Comparison of ENCODE assay signal across 8 cellular contexts in the genomic region with DNA sequence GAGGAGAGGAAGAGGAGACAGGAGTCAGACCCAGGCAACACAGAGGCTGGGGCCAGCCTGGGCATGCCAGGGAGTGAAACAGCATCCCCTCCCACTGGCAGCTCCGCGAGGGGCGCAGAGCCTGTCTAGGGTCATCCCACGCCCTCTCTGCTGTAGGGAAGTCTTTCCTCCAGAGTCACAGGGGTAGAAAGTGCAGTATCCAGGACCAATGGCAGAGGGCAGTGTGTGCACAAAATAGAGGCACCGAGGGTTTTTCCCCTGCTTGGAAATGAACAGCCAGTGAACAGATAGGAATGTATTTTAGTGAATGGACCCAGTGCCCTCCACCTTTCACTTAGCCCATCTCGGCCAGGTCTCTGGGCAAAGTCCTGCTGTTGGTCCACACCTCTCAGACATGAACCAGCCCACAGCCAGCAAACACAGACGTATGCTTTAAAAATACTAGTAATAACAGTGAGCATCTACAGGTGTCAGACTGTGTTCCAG. TPM values are rescaled to one million over a fixed set of nuclear protein-coding genes. Genes with fewer than 3 reads are reported as not detected.
DNase-seq lines count a peak whose midpoint lies in the region; ATAC-seq and TF ChIP-seq lines count a peak whose summit lies in the region.

No MANE protein-coding gene starts in this region.

- no peak for TF ChIP-seq POLR2A in esophagus muscularis mucosa (IDR thresholded peaks at IDR 0.05; ENCODE audit: low read depth)

- H3K9me3 ChIP-seq in NT2/D1 (ENCODE audit: insufficient read depth, low read length) (no peaks in the 10 kb centered on the region), esophagus muscularis mucosa (no peaks in the 10 kb centered on the region)

- H3K9ac ChIP-seq in NT2/D1 (ENCODE audit: insufficient read length, low read depth), result no peak overlapping the region

- H3K36me3 ChIP-seq in NT2/D1 (ENCODE audit: insufficient read depth, insufficient read length, low read length), result no peaks in the 10 kb centered on the region
- H3K36me3 ChIP-seq in esophagus muscularis mucosa, result no peaks in the 10 kb centered on the region

- no peak overlapping the region for H3K27ac ChIP-seq in esophagus muscularis mucosa (replicated peaks in 1 of 4)

- no peak overlapping the region for H3K4me3 Mint-ChIP-seq in naive B cell
- H3K4me3 Mint-ChIP-seq in stimulated activated naive B cell treated with anti-CD40 and anti-IgM and Interleukin-4, amounts not matched to agents 10 μg/mL and 1 μg/mL and 100 μg/mL, for 72 hours, result no peak overlapping the region

- no peak for TF ChIP-seq EP300 in esophagus muscularis mucosa (IDR thresholded peaks at IDR 0.05)

- WGBS in esophagus muscularis mucosa, result 11% methylated on average over 7 of the region's 7 CpGs

- H3K27me3 Mint-ChIP-seq in naive B cell, result peaks cover 0 to 38% (median 21%) of the 10 kb centered on the region in 3 donors
- H3K27me3 Mint-ChIP-seq in stimulated activated naive B cell treated with anti-CD40 and anti-IgM and Interleukin-4, amounts not matched to agents 10 μg/mL and 1 μg/mL and 100 μg/mL, for 72 hours, result peaks cover 16% of the 10 kb centered on the region in 2 donors

- H3K36me3 Mint-ChIP-seq in naive B cell, result no peaks in the 10 kb centered on the region
- no peaks in the 10 kb centered on the region for H3K36me3 Mint-ChIP-seq in stimulated activated naive B cell treated with anti-CD40 and anti-IgM and Interleukin-4, amounts not matched to agents 10 μg/mL and 1 μg/mL and 100 μg/mL, for 72 hours

- H3K4me3 ChIP-seq in NT2/D1 (ENCODE audit: insufficient read length, low read depth) (no peak overlapping the region), esophagus muscularis mucosa (no peak overlapping the region)

- H3K27me3 ChIP-seq in NT2/D1 (ENCODE audit: insufficient read depth, insufficient read length), result no peaks in the 10 kb centered on the region
- peaks cover 0 to 7% (median 0%) of the 10 kb centered on the region in 4 donors for H3K27me3 ChIP-seq in esophagus muscularis mucosa

- H3K4me1 ChIP-seq in NT2/D1 (ENCODE audit: insufficient read depth, insufficient read length) (peaks cover 11% of the 10 kb centered on the region), esophagus muscularis mucosa (no peaks in the 10 kb centered on the region)

- peak; percentile 25 for DNase-seq in CMK (ENCODE audit: low read depth)
- peak; percentile 22 for DNase-seq in HS-27A (ENCODE audit: low read depth)
- DNase-seq in NT2/D1 (ENCODE audit: low read depth, low spot score), result peak; percentile 65
- DNase-seq in activated T-cell treated with anti-CD3 and anti-CD28 coated beads for 48 hours (ENCODE audit: low read depth), result peak; percentile 55
- DNase-seq in esophagus muscularis mucosa (ENCODE audit: extremely low spot score), result no peak
- DNase-seq in naive B cell, result peak; percentile 2
- DNase-seq in stimulated activated naive B cell treated with anti-CD40 and anti-IgM and Interleukin-4, amounts not matched to agents 10 μg/mL and 1 μg/mL and 100 μg/mL, for 72 hours, result peak; percentile 23

- TF ChIP-seq CTCF in esophagus muscularis mucosa (IDR thresholded peaks at IDR 0.05), result peak; percentile 71 to 84 (median 71)

- H3K4me1 Mint-ChIP-seq in naive B cell, result peaks cover 0 to 4% (median 0%) of the 10 kb centered on the region in 3 donors
- no peaks in the 10 kb centered on the region for H3K4me1 Mint-ChIP-seq in stimulated activated naive B cell treated with anti-CD40 and anti-IgM and Interleukin-4, amounts not matched to agents 10 μg/mL and 1 μg/mL and 100 μg/mL, for 72 hours

- no peak for ATAC-seq in naive B cell (ENCODE audit: low read depth in 2 of 2)
- peak; percentile 79 to 89 for ATAC-seq in stimulated activated naive B cell treated with anti-CD40 and anti-IgM and Interleukin-4, amounts not matched to agents 10 μg/mL and 1 μg/mL and 100 μg/mL, for 72 hours (replicated peaks)
- no peak for ATAC-seq in GM19452 (IDR thresholded peaks at IDR 0.05; ENCODE audit: unreplicated experiment)

- H3K27ac Mint-ChIP-seq in naive B cell, result no peak overlapping the region
- no peak overlapping the region for H3K27ac Mint-ChIP-seq in stimulated activated naive B cell treated with anti-CD40 and anti-IgM and Interleukin-4, amounts not matched to agents 10 μg/mL and 1 μg/mL and 100 μg/mL, for 72 hours

- H3K9me3 Mint-ChIP-seq in naive B cell, result no peaks in the 10 kb centered on the region
- H3K9me3 Mint-ChIP-seq in stimulated activated naive B cell treated with anti-CD40 and anti-IgM and Interleukin-4, amounts not matched to agents 10 μg/mL and 1 μg/mL and 100 μg/mL, for 72 hours, result no peaks in the 10 kb centered on the region

- intact Hi-C loops in esophagus muscularis mucosa (cut with DNase I), result loop anchor here (1.0 to 10.0 kb wide), 2 partner anchors 297 to 428 kb away; no protein-coding TSS in a partner anchor

RNA-seq across cellular contexts. Expression of gene KRT74, which starts 9.4 kb away (rescaled TPM):
- not detected for total RNA-seq in esophagus muscularis mucosa
- not detected for polyA plus RNA-seq in naive B cell (ENCODE audit: low read depth in 6 of 6)

RNA-seq across cellular contexts. Expression of gene KRT72, which starts 18.2 kb away (rescaled TPM):
- not detected for total RNA-seq in esophagus muscularis mucosa
- not detected for polyA plus RNA-seq in naive B cell (ENCODE audit: low read depth in 6 of 6)

RNA-seq across cellular contexts. Expression of gene KRT71, which starts 30.1 kb away (rescaled TPM):
- total RNA-seq in esophagus muscularis mucosa, result not detected
- not detected for polyA plus RNA-seq in naive B cell (ENCODE audit: low read depth in 6 of 6)

RNA-seq across cellular contexts. Expression of gene KRT73, which starts 35.3 kb away (rescaled TPM):
- total RNA-seq in esophagus muscularis mucosa, result not detected
- not detected for polyA plus RNA-seq in naive B cell (ENCODE audit: low read depth in 6 of 6)

Comparison
In these comparisons a context has a peak if more than half of its experiments do, and no peak if none do; other contexts are left out.
1. ATAC-seq: peak in stimulated activated naive B cell treated with anti-CD40 and anti-IgM and Interleukin-4, amounts not matched to agents 10 μg/mL and 1 μg/mL and 100 μg/mL, for 72 hours (2 of 2); none in naive B cell (0 of 2) and GM19452 (single experiment).